Comparison of ENCODE assay signal across 8 cellular contexts in genomic region chr10:84026821-84027257, GRCh38.
A peak's percentile ranks its signal among the peaks of the same experiment; 100 is the strongest.
DNase-seq lines count a peak whose midpoint lies in the region; ATAC-seq, FAIRE-seq and TF ChIP-seq lines count a peak whose summit lies in the region.

No MANE protein-coding gene starts in this region.

- H3K4me3 ChIP-seq in DND-41 (ENCODE audit: low read depth in 1 of 2, low read length in 2 of 2) = no peak overlapping the region
- H3K4me3 ChIP-seq in HFF-Myc (replicated peaks; ENCODE audit: low read depth, low read length) = no peak overlapping the region
- H3K4me3 ChIP-seq in kidney (ENCODE audit: low read length in 2 of 2) = no peak overlapping the region

- no peak for FAIRE-seq in kidney (lab: Jason Lieb, UNC)

- no peak overlapping the region for H3K4me2 ChIP-seq in DND-41 (ENCODE audit: insufficient read depth, low read length)

- no peaks in the 10 kb centered on the region for H3K4me1 ChIP-seq in DND-41 (ENCODE audit: insufficient read depth, low read length)
- H3K4me1 ChIP-seq in kidney (ENCODE audit: control insufficient read depth in 1 of 2, insufficient read depth in 1 of 2, low read depth in 1 of 2, low read length in 2 of 2) = no peaks in the 10 kb centered on the region

- no peak overlapping the region for H3K27ac ChIP-seq in DND-41 (ENCODE audit: low read length)
- no peak overlapping the region for H3K27ac ChIP-seq in kidney (ENCODE audit: low read depth in 2 of 2, low read length in 2 of 2)

- TF ChIP-seq CTCF in DND-41 (IDR thresholded peaks at IDR 0.05; ENCODE audit: borderline replicate concordance, extremely low read depth, low read length, poor library complexity, severe bottlenecking) (peak; percentile 79), HFF-Myc (IDR thresholded peaks at IDR 0.05; ENCODE audit: low read depth, low read length, missing control alignments) (peak; percentile 82), kidney (IDR thresholded peaks at IDR 0.05; ENCODE audit: borderline replicate concordance, extremely low read depth, insufficient read depth) (peak; percentile 42)

- H4K20me1 ChIP-seq in DND-41 (ENCODE audit: insufficient read depth, low read length) = no peaks in the 10 kb centered on the region

- no peak overlapping the region for H3K9ac ChIP-seq in DND-41 (ENCODE audit: low read depth, low read length)
- H3K9ac ChIP-seq in kidney (ENCODE audit: low read length in 2 of 2) = no peak overlapping the region

- H3K27me3 ChIP-seq in DND-41 (ENCODE audit: insufficient read depth, low read length, poor library complexity) = no peaks in the 10 kb centered on the region

- intact Hi-C loops in kidney (cut with DNase I) = no loop called here
- intact Hi-C loops in left cardiac atrium (cut with DNase I) = no loop called here

- H3K36me3 ChIP-seq in DND-41 (ENCODE audit: insufficient read depth, low read length) (no peaks in the 10 kb centered on the region), kidney (ENCODE audit: control insufficient read depth in 1 of 2, insufficient read depth in 2 of 2, low read length in 2 of 2) (no peaks in the 10 kb centered on the region)

- no peaks in the 10 kb centered on the region for H3K79me2 ChIP-seq in DND-41 (ENCODE audit: insufficient read depth, low read length)

- peak; percentile 37; the same call in 1 of the 3 replicates for ATAC-seq in DND-41 (ENCODE audit: insufficient read depth, low read depth)
- ATAC-seq in GM21576 (IDR thresholded peaks at IDR 0.05; ENCODE audit: unreplicated experiment) = no peak
- no peak for ATAC-seq in left cardiac atrium

- DNase-seq in DND-41 (peak; percentile 43), HFF-Myc (ENCODE audit: extremely low read depth, low read depth) (no peak), SKM-1 (lab: John Stamatoyannopoulos, UW; ENCODE audit: unreplicated experiment) (peak; percentile 4), kidney (no peak), GM19238 (ENCODE audit: insufficient read length, low spot score) (no peak), left cardiac atrium (no peak)
- DNase-seq in stimulated activated CD4-positive, alpha-beta T cell treated with anti-CD3 and anti-CD28 coated beads, Interleukin-1b, Interleukin-23, amount 100 ng/mL, for 48 hours = no peak

- peak overlapping the region; percentile 55; the same call in 1 of the 2 replicates for H2AFZ ChIP-seq in DND-41 (ENCODE audit: low read depth, low read length)

- H3K9me3 ChIP-seq in DND-41 (ENCODE audit: insufficient read depth, low read length, severe bottlenecking) (no peaks in the 10 kb centered on the region), kidney (ENCODE audit: control insufficient read depth in 1 of 2, low read length in 2 of 2) (no peaks in the 10 kb centered on the region)

Comparison
In these comparisons a context has a peak if more than half of its experiments do, and no peak if none do; other contexts are left out.
1. DNase-seq: peak in DND-41 (single experiment) and SKM-1 (single experiment); none in HFF-Myc (single experiment), kidney (single experiment), stimulated activated CD4-positive, alpha-beta T cell treated with anti-CD3 and anti-CD28 coated beads, Interleukin-1b, Interleukin-23, amount 100 ng/mL, for 48 hours (single experiment), GM19238 (single experiment) and left cardiac atrium (single experiment).
2. Peak in every context shown above with its lines, with median percentiles within 50 percentile points of each other: CTCF ChIP-seq.